Comparison of ENCODE assay signal across 14 cellular contexts in the genomic region with DNA sequence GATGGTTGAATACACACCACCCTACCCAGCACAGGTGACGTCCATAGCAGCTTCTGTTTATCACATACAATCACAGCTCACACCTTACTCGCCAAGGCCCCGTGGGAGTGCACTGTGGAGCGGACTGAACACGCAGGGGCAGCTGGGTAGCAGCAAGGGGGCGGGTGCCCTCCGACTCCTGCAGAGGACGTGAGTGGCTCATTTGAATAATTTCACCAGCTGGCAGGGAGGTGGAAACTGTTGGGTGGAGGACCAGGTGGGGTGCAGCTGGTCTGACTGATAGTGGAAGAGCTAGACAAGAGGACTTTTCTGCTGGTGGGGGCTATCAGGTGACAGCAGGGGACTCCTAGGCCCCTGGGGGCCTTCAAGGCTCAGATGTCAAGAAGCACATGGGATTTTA.
A peak's percentile ranks its signal among the peaks of the same experiment; 100 is the strongest.
DNase-seq lines count a peak whose midpoint lies in the region; ATAC-seq and TF ChIP-seq lines count a peak whose summit lies in the region.
"Had no signal": no experiment of that assay in that cellular context is flagged by ENCODE, and none has a peak within 500 bp of the region (broad histone marks: within the 10 kb centered on the region; RNA-seq: fewer than 3 reads in every experiment).

No MANE protein-coding gene starts in this region.

- H3K4me3 Mint-ChIP-seq in nephron progenitor cell, result no peak overlapping the region
- H3K4me3 Mint-ChIP-seq: activated CD4-positive, alpha-beta memory T cell treated with anti-CD3 and anti-CD28 coated beads, Interleukin-2, amount 10 ng/mL, durations not matched to agents 7 days and 5 days; activated naive CD8-positive, alpha-beta T cell treated with anti-CD3 and anti-CD28 coated beads for 36 hours; type B pancreatic cell had no signal

- H3K27ac ChIP-seq in caudate nucleus (ENCODE audit: low read depth, low read length), result no peak overlapping the region

- TF ChIP-seq CTCF in nephron progenitor cell (IDR thresholded peaks at IDR 0.05), result no peak

- peaks cover 5% of the 10 kb centered on the region for H3K27me3 Mint-ChIP-seq in nephron progenitor cell (ENCODE audit: low read depth, poor library complexity)
- H3K27me3 Mint-ChIP-seq: activated CD4-positive, alpha-beta memory T cell treated with anti-CD3 and anti-CD28 coated beads, Interleukin-2, amount 10 ng/mL, durations not matched to agents 7 days and 5 days; activated naive CD8-positive, alpha-beta T cell treated with anti-CD3 and anti-CD28 coated beads for 36 hours; type B pancreatic cell had no signal

- DNase-seq in NCI-H748 (lab: John Stamatoyannopoulos, UW; ENCODE audit: unreplicated experiment) (peak; percentile 23), NCI-H748 treated with DMSO at 0.1 percent for 48 hours (lab: John Stamatoyannopoulos, UW) (no peak), NCI-H2107 treated with DMSO at 0.1 percent for 48 hours (lab: John Stamatoyannopoulos, UW; ENCODE audit: unreplicated experiment) (peak; percentile 63), nephron progenitor cell (no peak), GDM1 (lab: John Stamatoyannopoulos, UW) (no peak), caudate nucleus (lab: John Stamatoyannopoulos, UW) (no peak)
- no peak for DNase-seq in central memory CD4-positive, alpha-beta T cell
- DNase-seq: ACHN; activated CD4-positive, alpha-beta memory T cell treated with anti-CD3 and anti-CD28 coated beads, Interleukin-2, amount 10 ng/mL, durations not matched to agents 7 days and 5 days; activated naive CD8-positive, alpha-beta T cell treated with anti-CD3 and anti-CD28 coated beads for 36 hours; DMS153; MG63 had no signal

- no peaks in the 10 kb centered on the region for H3K9me3 Mint-ChIP-seq in nephron progenitor cell
- H3K9me3 Mint-ChIP-seq: activated CD4-positive, alpha-beta memory T cell treated with anti-CD3 and anti-CD28 coated beads, Interleukin-2, amount 10 ng/mL, durations not matched to agents 7 days and 5 days; activated naive CD8-positive, alpha-beta T cell treated with anti-CD3 and anti-CD28 coated beads for 36 hours; type B pancreatic cell had no signal

- H3K36me3 Mint-ChIP-seq in nephron progenitor cell (ENCODE audit: low read depth), result peaks cover 4% of the 10 kb centered on the region
- H3K36me3 Mint-ChIP-seq: type B pancreatic cell had no signal

- H3K4me1 Mint-ChIP-seq in nephron progenitor cell, result peaks cover 10% of the 10 kb centered on the region
- H3K4me1 Mint-ChIP-seq: activated CD4-positive, alpha-beta memory T cell treated with anti-CD3 and anti-CD28 coated beads, Interleukin-2, amount 10 ng/mL, durations not matched to agents 7 days and 5 days; activated naive CD8-positive, alpha-beta T cell treated with anti-CD3 and anti-CD28 coated beads for 36 hours had no signal

- H3K27ac Mint-ChIP-seq in nephron progenitor cell, result peak overlapping the region; percentile 80
- H3K27ac Mint-ChIP-seq: activated CD4-positive, alpha-beta memory T cell treated with anti-CD3 and anti-CD28 coated beads, Interleukin-2, amount 10 ng/mL, durations not matched to agents 7 days and 5 days; activated naive CD8-positive, alpha-beta T cell treated with anti-CD3 and anti-CD28 coated beads for 36 hours; type B pancreatic cell had no signal

- ATAC-seq in HG02642 (IDR thresholded peaks at IDR 0.05; ENCODE audit: poor library complexity, unreplicated experiment), result peak; percentile 62

Comparison
In these comparisons a context has a peak if more than half of its experiments do, and no peak if none do; other contexts are left out.
1. DNase-seq: peak in NCI-H748 (single experiment) and NCI-H2107 treated with DMSO at 0.1 percent for 48 hours (single experiment); none in NCI-H748 treated with DMSO at 0.1 percent for 48 hours (single experiment), nephron progenitor cell (single experiment), GDM1 (single experiment), central memory CD4-positive, alpha-beta T cell (single experiment) and caudate nucleus (0 of 61).